Comparison of ENCODE assay signal across 13 cellular contexts in the genomic region with DNA sequence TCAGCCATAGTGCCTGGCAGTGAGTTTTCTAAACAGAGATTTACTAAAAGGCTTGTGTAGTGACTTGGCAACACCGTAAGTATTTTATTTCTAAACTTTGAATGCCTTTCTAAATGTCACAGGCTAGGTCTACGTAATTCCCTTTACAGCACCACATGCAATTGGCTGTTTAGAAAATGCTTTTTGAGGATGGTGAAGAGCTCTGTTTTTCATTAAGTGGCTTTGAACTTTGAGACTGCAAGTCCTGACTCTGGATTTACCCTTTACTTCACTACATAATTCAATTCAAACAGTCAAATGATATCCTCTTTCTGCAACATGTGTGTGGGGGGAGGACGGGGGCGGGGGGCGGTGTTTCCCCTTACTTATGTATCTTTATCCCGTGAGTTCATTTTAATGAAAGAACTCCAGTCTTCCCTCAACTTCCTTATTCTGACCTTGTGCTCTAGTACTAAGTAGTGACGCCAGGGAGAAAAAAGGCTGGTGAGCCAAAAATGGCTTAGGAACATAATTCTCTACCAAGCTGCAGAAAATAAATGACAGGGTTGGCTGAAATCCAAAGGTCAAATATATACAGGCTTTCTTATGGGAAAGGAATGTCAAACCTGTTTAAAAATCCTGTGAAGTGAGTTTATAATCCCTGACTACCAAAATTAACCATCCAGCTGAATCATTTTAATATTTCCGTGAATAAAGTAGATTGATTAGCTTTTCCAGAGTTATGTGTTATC.
A peak's percentile ranks its signal among the peaks of the same experiment; 100 is the strongest.
DNase-seq lines count a peak whose midpoint lies in the region; ATAC-seq and TF ChIP-seq lines count a peak whose summit lies in the region.
"Had no signal": no experiment of that assay in that cellular context is flagged by ENCODE, and none has a peak within 500 bp of the region (broad histone marks: within the 10 kb centered on the region; RNA-seq: fewer than 3 reads in every experiment).

No MANE protein-coding gene starts in this region.

- WGBS in heart left ventricle, 4 donors = 43 to 51% (median 46%) methylated on average over 8 of the region's 8 CpGs

- CTCF ChIA-PET in CD4-positive, alpha-beta T cell (lab: Charles Lee) = no interaction called here

- H3K4me1 Mint-ChIP-seq in type B pancreatic cell (ENCODE audit: unreplicated experiment) = peaks cover 29% of the 10 kb centered on the region
- no peaks in the 10 kb centered on the region for H3K4me1 Mint-ChIP-seq in CD4-positive, alpha-beta T cell (ENCODE audit: low read depth)
- H3K4me1 Mint-ChIP-seq: activated B cell treated with CpG ODN at 0.5 μM for 24 hours had no signal

- peaks cover 6 to 85% (median 38%) of the 10 kb centered on the region in 12 donors for H3K4me1 ChIP-seq in heart left ventricle

- TF ChIP-seq CTCF in heart left ventricle (IDR thresholded peaks at IDR 0.05) (no peak), type B pancreatic cell (conservative IDR thresholded peaks at IDR 0.05) (peak; percentile 34)
- no peak for TF ChIP-seq CTCF in CD4-positive, alpha-beta T cell (IDR thresholded peaks at IDR 0.05)

- no peak for TF ChIP-seq POLR2A in heart left ventricle (IDR thresholded peaks at IDR 0.05)

- intact Hi-C loops in heart left ventricle (cut with DNase I) = no loop called here
- intact Hi-C loops in Right ventricle myocardium inferior (cut with DNase I) = no loop called here
- intact Hi-C loops in CD4-positive, alpha-beta T cell (cut with DNase I, micrococcal nuclease) = no loop called here

- ATAC-seq in heart left ventricle = peak in 2 of 4 donors; percentile 16 to 28
- no peak for ATAC-seq in Right ventricle myocardium inferior
- no peak for ATAC-seq in CD4-positive, alpha-beta T cell (ENCODE audit: poor library complexity)
- no peak for ATAC-seq in HG03095 (IDR thresholded peaks at IDR 0.05; ENCODE audit: unreplicated experiment)

- peak overlapping the region in 8 of 12 donors; percentile 5 to 40 (median 19) for H3K27ac ChIP-seq in heart left ventricle
- no peak overlapping the region for H3K27ac ChIP-seq in CD4-positive, alpha-beta T cell (ENCODE audit: low read depth, low read length)

- H3K9me3 Mint-ChIP-seq in type B pancreatic cell = no peaks in the 10 kb centered on the region
- no peaks in the 10 kb centered on the region for H3K9me3 Mint-ChIP-seq in CD4-positive, alpha-beta T cell
- H3K9me3 Mint-ChIP-seq: activated B cell treated with CpG ODN at 0.5 μM for 24 hours, CD14-positive monocyte had no signal

- no peak overlapping the region for H3K4me3 ChIP-seq in heart left ventricle

- no peaks in the 10 kb centered on the region for H3K27me3 Mint-ChIP-seq in type B pancreatic cell
- no peaks in the 10 kb centered on the region for H3K27me3 Mint-ChIP-seq in CD4-positive, alpha-beta T cell
- H3K27me3 Mint-ChIP-seq: activated B cell treated with CpG ODN at 0.5 μM for 24 hours had no signal

- DNase-seq in heart left ventricle (no peak), Right ventricle myocardium inferior (ENCODE audit: missing footprints) (no peak), SK-N-DZ (ENCODE audit: low spot score) (peak; percentile 85), glomerular visceral epithelial cell (ENCODE audit: extremely low spot score) (peak; percentile 79), type B pancreatic cell (ENCODE audit: extremely low spot score, unreplicated experiment) (no peak), putamen (ENCODE audit: low spot score) (no peak)
- DNase-seq in CD4-positive, alpha-beta T cell = no peak
- DNase-seq: activated B cell treated with CpG ODN at 0.5 μM for 24 hours; central memory CD4-positive, alpha-beta T cell; mammary epithelial cell; NCI-H1694 treated with DMSO at 0.1 percent for 48 hours had no signal

- H3K9me3 ChIP-seq in heart left ventricle = no peaks in the 10 kb centered on the region
- no peaks in the 10 kb centered on the region for H3K9me3 ChIP-seq in CD4-positive, alpha-beta T cell (ENCODE audit: control insufficient read depth, low read length)

- H3K27ac Mint-ChIP-seq in type B pancreatic cell = peak overlapping the region; percentile 47
- no peak overlapping the region for H3K27ac Mint-ChIP-seq in CD4-positive, alpha-beta T cell
- H3K27ac Mint-ChIP-seq: activated B cell treated with CpG ODN at 0.5 μM for 24 hours had no signal

- no peak overlapping the region for H3K4me3 Mint-ChIP-seq in type B pancreatic cell
- H3K4me3 Mint-ChIP-seq in CD4-positive, alpha-beta T cell = no peak overlapping the region
- H3K4me3 Mint-ChIP-seq: activated B cell treated with CpG ODN at 0.5 μM for 24 hours, CD14-positive monocyte had no signal

- POLR2A ChIA-PET in CD4-positive, alpha-beta T cell (lab: Charles Lee) = no interaction called here

- no peaks in the 10 kb centered on the region for H3K36me3 Mint-ChIP-seq in type B pancreatic cell
- H3K36me3 Mint-ChIP-seq in CD4-positive, alpha-beta T cell (ENCODE audit: low read depth) = no peaks in the 10 kb centered on the region

- H3K36me3 ChIP-seq in heart left ventricle = no peaks in the 10 kb centered on the region

- no peaks in the 10 kb centered on the region for H3K27me3 ChIP-seq in heart left ventricle
- H3K27me3 ChIP-seq in CD4-positive, alpha-beta T cell (ENCODE audit: control insufficient read depth, insufficient read depth, low read length) = no peaks in the 10 kb centered on the region

Comparison
In these comparisons a context has a peak if more than half of its experiments do, and no peak if none do; other contexts are left out.
1. DNase-seq: peak in SK-N-DZ (single experiment) and glomerular visceral epithelial cell (single experiment); none in heart left ventricle (0 of 5), Right ventricle myocardium inferior (single experiment), type B pancreatic cell (single experiment), CD4-positive, alpha-beta T cell (0 of 10) and putamen (single experiment).